In genomic region chr4:168711197-168712120, GRCh38 we compare ENCODE assay signal across 12 cellular contexts.
DNase-seq lines count a peak whose midpoint lies in the region; ATAC-seq and TF ChIP-seq lines count a peak whose summit lies in the region.
"Had no signal": no experiment of that assay in that cellular context is flagged by ENCODE, and none has a peak within 500 bp of the region (broad histone marks: within the 10 kb centered on the region; RNA-seq: fewer than 3 reads in every experiment).

No MANE protein-coding gene starts in this region.

- H3K27ac Mint-ChIP-seq in stimulated activated naive B cell treated with anti-CD40 and anti-IgM and Interleukin-4, amounts not matched to agents 10 μg/mL and 1 μg/mL and 100 μg/mL, for 72 hours, result peak overlapping the region; percentile 86
- H3K27ac Mint-ChIP-seq: activated naive CD8-positive, alpha-beta T cell treated with anti-CD3 and anti-CD28 coated beads, Interleukin-2, amount 10 ng/mL, durations not matched to agents 7 days and 5 days; T-helper 17 cell had no signal

- in situ Hi-C loops in ACHN (cut with HindIII; ENCODE audit: low pct_ligation_motif_present, low pct_unique_long_range_greater_than_20kb, low sequenced_read_pairs), result no loop called here

- peaks cover 25 to 55% of the 10 kb centered on the region in 2 donors for H3K4me1 Mint-ChIP-seq in stimulated activated naive B cell treated with anti-CD40 and anti-IgM and Interleukin-4, amounts not matched to agents 10 μg/mL and 1 μg/mL and 100 μg/mL, for 72 hours

- H3K36me3 Mint-ChIP-seq in stimulated activated naive B cell treated with anti-CD40 and anti-IgM and Interleukin-4, amounts not matched to agents 10 μg/mL and 1 μg/mL and 100 μg/mL, for 72 hours, result peaks cover 0 to 6% of the 10 kb centered on the region in 2 donors
- H3K36me3 Mint-ChIP-seq: activated naive CD8-positive, alpha-beta T cell treated with anti-CD3 and anti-CD28 coated beads, Interleukin-2, amount 10 ng/mL, durations not matched to agents 7 days and 5 days had no signal

- no peaks in the 10 kb centered on the region for H3K27me3 ChIP-seq in gastroesophageal sphincter
- no peaks in the 10 kb centered on the region for H3K27me3 ChIP-seq in lower lobe of right lung (ENCODE audit: low read depth)

- ATAC-seq in GM18508 (IDR thresholded peaks at IDR 0.05; ENCODE audit: insufficient read depth, unreplicated experiment) (peak; percentile 48), gastroesophageal sphincter (peak; percentile 50), lower lobe of right lung (no peak), HG03159 (IDR thresholded peaks at IDR 0.05; ENCODE audit: unreplicated experiment) (no peak)
- peak; percentile 70 to 78 for ATAC-seq in stimulated activated naive B cell treated with anti-CD40 and anti-IgM and Interleukin-4, amounts not matched to agents 10 μg/mL and 1 μg/mL and 100 μg/mL, for 72 hours (replicated peaks)
- ATAC-seq: T-helper 17 cell had no signal

- H3K36me3 ChIP-seq in SK-N-MC (ENCODE audit: insufficient read depth, low read length) (no peaks in the 10 kb centered on the region), gastroesophageal sphincter (no peaks in the 10 kb centered on the region), lower lobe of right lung (no peaks in the 10 kb centered on the region)

- no peak overlapping the region for H3K9ac ChIP-seq in SK-N-MC (ENCODE audit: insufficient read length)

- DNase-seq in SK-N-MC (ENCODE audit: low read depth, low spot score) (no peak), lower lobe of right lung (no peak), ACHN (no peak), DMS53 (lab: John Stamatoyannopoulos, UW) (no peak)
- no peak for DNase-seq in stimulated activated naive B cell treated with anti-CD40 and anti-IgM and Interleukin-4, amounts not matched to agents 10 μg/mL and 1 μg/mL and 100 μg/mL, for 72 hours
- DNase-seq: activated naive CD8-positive, alpha-beta T cell treated with anti-CD3 and anti-CD28 coated beads, Interleukin-2, amount 10 ng/mL, durations not matched to agents 7 days and 5 days; NCI-H1092; stimulated activated CD4-positive, alpha-beta T cell treated with anti-CD3 and anti-CD28 coated beads, Interleukin-4, amount 100 ng/mL, for 1 hour; T-helper 17 cell had no signal

- H3K27ac ChIP-seq in SK-N-MC (peak overlapping the region; percentile 65; the same call in 1 of the 2 replicates), gastroesophageal sphincter (peak overlapping the region; percentile 77 to 90 (median 82)), lower lobe of right lung (no peak overlapping the region)

- H3K4me3 ChIP-seq in SK-N-MC, result peak overlapping the region; percentile 14; the same call in 1 of the 2 replicates
- no peak overlapping the region for H3K4me3 ChIP-seq in gastroesophageal sphincter
- no peak overlapping the region for H3K4me3 ChIP-seq in lower lobe of right lung

- 18 to 37% methylated on average over 4 to 8 of the region's 11 CpGs for WGBS in gastroesophageal sphincter (ENCODE audit: low coverage in 1 of 2), 2 donors

- H3K9me3 Mint-ChIP-seq in stimulated activated naive B cell treated with anti-CD40 and anti-IgM and Interleukin-4, amounts not matched to agents 10 μg/mL and 1 μg/mL and 100 μg/mL, for 72 hours, result peaks cover 0 to 3% of the 10 kb centered on the region in 2 donors
- H3K9me3 Mint-ChIP-seq: activated naive CD8-positive, alpha-beta T cell treated with anti-CD3 and anti-CD28 coated beads, Interleukin-2, amount 10 ng/mL, durations not matched to agents 7 days and 5 days had no signal

- intact Hi-C loops in lower lobe of right lung (cut with DNase I), result no loop called here

- H3K4me1 ChIP-seq in gastroesophageal sphincter (peaks cover 12 to 34% (median 28%) of the 10 kb centered on the region in 3 donors), lower lobe of right lung (peaks cover 25% of the 10 kb centered on the region)

- TF ChIP-seq CTCF in gastroesophageal sphincter (IDR thresholded peaks at IDR 0.05) (no peak), lower lobe of right lung (IDR thresholded peaks at IDR 0.05) (no peak)

- H3K27me3 Mint-ChIP-seq in stimulated activated naive B cell treated with anti-CD40 and anti-IgM and Interleukin-4, amounts not matched to agents 10 μg/mL and 1 μg/mL and 100 μg/mL, for 72 hours, result no peaks in the 10 kb centered on the region

- TF ChIP-seq EP300 in gastroesophageal sphincter (IDR thresholded peaks at IDR 0.05), result no peak

- peak overlapping the region; percentile 49 to 70 for H3K4me3 Mint-ChIP-seq in stimulated activated naive B cell treated with anti-CD40 and anti-IgM and Interleukin-4, amounts not matched to agents 10 μg/mL and 1 μg/mL and 100 μg/mL, for 72 hours
- H3K4me3 Mint-ChIP-seq: activated naive CD8-positive, alpha-beta T cell treated with anti-CD3 and anti-CD28 coated beads, Interleukin-2, amount 10 ng/mL, durations not matched to agents 7 days and 5 days; T-helper 17 cell had no signal

- H3K9me3 ChIP-seq in SK-N-MC (ENCODE audit: low read depth, low read length) (no peaks in the 10 kb centered on the region), gastroesophageal sphincter (no peaks in the 10 kb centered on the region), lower lobe of right lung (no peaks in the 10 kb centered on the region)

- TF ChIP-seq POLR2A in gastroesophageal sphincter (IDR thresholded peaks at IDR 0.05), result no peak

Comparison
In these comparisons a context has a peak if more than half of its experiments do, and no peak if none do; other contexts are left out.
1. ATAC-seq: peak in GM18508 (single experiment), gastroesophageal sphincter (single experiment) and stimulated activated naive B cell treated with anti-CD40 and anti-IgM and Interleukin-4, amounts not matched to agents 10 μg/mL and 1 μg/mL and 100 μg/mL, for 72 hours (2 of 2); none in lower lobe of right lung (0 of 2) and HG03159 (single experiment).